Comparison of ENCODE assay signal across 8 cellular contexts in genomic region chr19:36008336-36008978, GRCh38. TPM values are rescaled to one million over a fixed set of nuclear protein-coding genes. Genes with fewer than 3 reads are reported as not detected.
DNase-seq lines count a peak whose midpoint lies in the region; ATAC-seq and TF ChIP-seq lines count a peak whose summit lies in the region.

A gene with protein sequence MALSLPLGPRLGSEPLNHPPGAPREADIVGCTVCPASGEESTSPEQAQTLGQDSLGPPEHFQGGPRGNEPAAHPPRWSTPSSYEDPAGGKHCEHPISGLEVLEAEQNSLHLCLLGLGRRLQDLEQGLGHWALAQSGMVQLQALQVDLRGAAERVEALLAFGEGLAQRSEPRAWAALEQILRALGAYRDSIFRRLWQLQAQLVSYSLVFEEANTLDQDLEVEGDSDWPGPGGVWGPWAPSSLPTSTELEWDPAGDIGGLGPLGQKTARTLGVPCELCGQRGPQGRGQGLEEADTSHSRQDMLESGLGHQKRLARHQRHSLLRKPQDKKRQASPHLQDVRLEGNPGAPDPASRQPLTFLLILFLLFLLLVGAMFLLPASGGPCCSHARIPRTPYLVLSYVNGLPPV (minus strand): TSS chr19:36008813. CDS start chr19:36008681, 132 bp downstream.

- peaks cover 15% of the 10 kb centered on the region for H3K4me1 ChIP-seq in mucosa of descending colon (ENCODE audit: low read depth)

- H3K27me3 ChIP-seq in BJ (ENCODE audit: control insufficient read depth, insufficient read depth, low read length) (no peaks in the 10 kb centered on the region), MG63 (no peaks in the 10 kb centered on the region)

- ATAC-seq in mucosa of descending colon (peak; percentile 93), GM21390 (IDR thresholded peaks at IDR 0.05; ENCODE audit: unreplicated experiment) (no peak)

- CTCF ChIA-PET in BJ (lab: Yijun Ruan, JAX) (interaction anchor here (0.8 to 1.5 kb wide), 2 partner anchors 11 to 13 kb away, joined by 3 read pairs; no protein-coding TSS in a partner anchor), GM10248 (lab: Yijun Ruan, JAX) (interaction anchor here (1.3 kb wide), 1 partner anchor 14 kb away, joined by 3 read pairs; no protein-coding TSS in a partner anchor)

- DNase-seq in BJ (ENCODE audit: low read depth) (no peak), MG63 (no peak), cerebellar nuclear complex (lab: John Stamatoyannopoulos, UW) (peak; percentile 75 to 80), mucosa of descending colon (peak; percentile 73 to 83 (median 81)), GM10266 (ENCODE audit: extremely low spot score) (no peak), GM10248 (ENCODE audit: extremely low spot score) (no peak), retina (no peak)

- H3K9me3 ChIP-seq in MG63: no peaks in the 10 kb centered on the region
- H3K9me3 ChIP-seq in mucosa of descending colon: no peaks in the 10 kb centered on the region

- intact Hi-C loops in mucosa of descending colon (cut with DNase I, micrococcal nuclease): no loop called here

- TF ChIP-seq CTCF in BJ (IDR thresholded peaks at IDR 0.05; ENCODE audit: insufficient read depth, low read depth, low read length): no peak
- TF ChIP-seq CTCF in mucosa of descending colon (IDR thresholded peaks at IDR 0.05): no peak
- TF ChIP-seq CTCF in GM10266 (IDR thresholded peaks at IDR 0.05; ENCODE audit: control insufficient read depth, insufficient read depth, low read depth, missing control alignments): no peak
- TF ChIP-seq CTCF in GM10248 (IDR thresholded peaks at IDR 0.05; ENCODE audit: control extremely low read depth, extremely low read depth, low read depth, missing control alignments): no peak

- POLR2A ChIA-PET in BJ (lab: Charles Lee) (no interaction called here), GM10248 (lab: Yijun Ruan, JAX) (no interaction called here)

- H3K36me3 ChIP-seq in BJ (ENCODE audit: control insufficient read depth, insufficient read depth, low read length) (no peaks in the 10 kb centered on the region), MG63 (no peaks in the 10 kb centered on the region), mucosa of descending colon (ENCODE audit: low read depth) (no peaks in the 10 kb centered on the region)

- H3K4me3 ChIP-seq in BJ (ENCODE audit: low read depth, low read length) (peak within 1 kb of the TSS; percentile 47), MG63 (peak within 1 kb of the TSS; percentile 34), mucosa of descending colon (peak within 1 kb of the TSS; percentile 11)

RNA-seq across cellular contexts. Expression of the gene that starts here (rescaled TPM):
- polyA plus RNA-seq in BJ (2011; rRNA removed): 0.16 and 0.20 TPM in 2 replicates
- polyA minus RNA-seq in BJ (2011; rRNA and poly(A)+ RNA removed): not detected in 2 replicates
- total RNA-seq in MG63 (2014; rRNA removed; shearing (Covaris generic); ENCODE audit: low replicate concordance): 0.22 and 0.23 TPM in 2 replicates
- 1 to 10 TPM; 3.5 to 7.9 (median 6.9) TPM for total RNA-seq in mucosa of descending colon

Comparison
In these comparisons a context has a peak if more than half of its experiments do, and no peak if none do; other contexts are left out.
1. DNase-seq: peak in cerebellar nuclear complex (2 of 2) and mucosa of descending colon (3 of 3); none in BJ (single experiment), MG63 (single experiment), GM10266 (single experiment), GM10248 (single experiment) and retina (single experiment).
2. Peak in every context shown above with its lines, with median percentiles within 50 percentile points of each other: H3K4me3 ChIP-seq.